23 cellular contexts compared by ENCODE assay signal in genomic region chr16:25192096-25192495, GRCh38. TPM values are rescaled to one million over a fixed set of nuclear protein-coding genes. Genes with fewer than 3 reads are reported as not detected.
DNase-seq lines count a peak whose midpoint lies in the region; TF ChIP-seq lines count a peak whose summit lies in the region.
"Had no signal": no experiment of that assay in that cellular context is flagged by ENCODE, and none has a peak within 500 bp of the region (broad histone marks: within the 10 kb centered on the region; RNA-seq: fewer than 3 reads in every experiment).

No MANE protein-coding gene starts in this region.

- H3K9ac ChIP-seq in adipocyte (ENCODE audit: low read length) = no peak overlapping the region

- no peak for TF ChIP-seq EP300 in stomach (IDR thresholded peaks at IDR 0.05)

- 73 to 83% (median 81%) methylated on average over 6 of the region's 6 CpGs for WGBS in stomach, 5 donors

- H3K27me3 ChIP-seq in BJ (ENCODE audit: control insufficient read depth, insufficient read depth, low read length) (no peaks in the 10 kb centered on the region), adipocyte (replicated peaks; ENCODE audit: control insufficient read depth, insufficient read depth, low read length) (no peaks in the 10 kb centered on the region), stomach (no peaks in the 10 kb centered on the region)
- H3K27me3 ChIP-seq: BE2C, cardiac muscle cell, left lung, neutrophil had no signal

- intact Hi-C loops in stomach (cut with DNase I; ENCODE audit: low total_unique reads) = no loop called here

- POLR2A ChIA-PET in BJ (lab: Charles Lee) = no interaction called here
- POLR2A ChIA-PET in HEK293 (lab: Yijun Ruan, JAX) = no interaction called here

- no peak for TF ChIP-seq POLR2A in stomach (IDR thresholded peaks at IDR 0.05)

- H3K36me3 ChIP-seq in BJ (ENCODE audit: control insufficient read depth, insufficient read depth, low read length) (no peaks in the 10 kb centered on the region), HEK293 (ENCODE audit: control insufficient read depth in 2 of 2, insufficient read depth in 1 of 2, low read length in 2 of 2) (no peaks in the 10 kb centered on the region), adipocyte (ENCODE audit: control insufficient read depth, insufficient read depth, low read length, severe bottlenecking) (no peaks in the 10 kb centered on the region), stomach (no peaks in the 10 kb centered on the region)
- H3K36me3 ChIP-seq: BE2C, cardiac muscle cell, left lung, neutrophil had no signal

- no peak overlapping the region for H3K27ac ChIP-seq in HEK293 (ENCODE audit: extremely low read depth, low read depth, low read length)
- H3K27ac ChIP-seq in stomach = no peak overlapping the region
- H3K27ac ChIP-seq: cardiac muscle cell, left lung, neutrophil had no signal

- CTCF ChIA-PET in BJ (lab: Yijun Ruan, JAX) (interaction anchor here (1.3 kb wide), 1 partner anchor 16 kb away, joined by 3 read pairs; no protein-coding TSS in a partner anchor), HEK293 (lab: Yijun Ruan, JAX) (interaction anchor here (0.6 to 1.2 kb wide), 4 partner anchors 10 to 203 kb away, joined by 3 to 5 read pairs (median 4); no protein-coding TSS in a partner anchor)

- no peak overlapping the region for H3K4me3 ChIP-seq in BJ (ENCODE audit: low read depth, low read length)
- H3K4me3 ChIP-seq in HEK293 (ENCODE audit: low read depth, low read length) = no peak overlapping the region
- no peak overlapping the region for H3K4me3 ChIP-seq in adipocyte (ENCODE audit: low read length)
- no peak overlapping the region for H3K4me3 ChIP-seq in stomach
- H3K4me3 ChIP-seq: cardiac muscle cell, left lung, mucosa of descending colon had no signal

- H3K9me3 ChIP-seq in HEK293 (ENCODE audit: control insufficient read depth, insufficient read depth, low read depth, low read length) (no peaks in the 10 kb centered on the region), adipocyte (ENCODE audit: control insufficient read depth, low read length) (no peaks in the 10 kb centered on the region), stomach (no peaks in the 10 kb centered on the region)
- H3K9me3 ChIP-seq: BE2C, left lung, mucosa of descending colon, neutrophil had no signal

- DNase-seq in BJ (ENCODE audit: low read depth) = peak; percentile 57
- peak; percentile 39 for DNase-seq in adipocyte (ENCODE audit: low read depth)
- peak; percentile 61 for DNase-seq in myocyte (ENCODE audit: low read depth)
- DNase-seq in NCI-H2196 treated with DMSO at 0.1 percent for 48 hours (lab: John Stamatoyannopoulos, UW; ENCODE audit: unreplicated experiment) = no peak
- no peak for DNase-seq in middle frontal gyrus (ENCODE audit: extremely low spot score, low spot score)
- DNase-seq in stomach = no peak
- no peak for DNase-seq in Kasumi-1 (lab: John Stamatoyannopoulos, UW)
- DNase-seq: activated CD4-positive, alpha-beta T cell treated with anti-CD3 and anti-CD28 coated beads for 48 hours; BE2C; erythroblast; KBM-7; left lung; mucosa of descending colon; NCI-H1092; NCI-H2029 treated with DMSO at 0.1 percent for 48 hours; NCI-H69; retina; SHP77; T-cell had no signal

- no peak for TF ChIP-seq CTCF in BJ (IDR thresholded peaks at IDR 0.05; ENCODE audit: insufficient read depth, low read depth, low read length)
- no peak for TF ChIP-seq CTCF in HEK293 (tag by site-specific recombination; IDR thresholded peaks at IDR 0.05)
- no peak for TF ChIP-seq CTCF in stomach (IDR thresholded peaks at IDR 0.05)

- H3K4me1 ChIP-seq in HEK293 (ENCODE audit: control insufficient read depth, insufficient read depth, low read length) (no peaks in the 10 kb centered on the region), adipocyte (ENCODE audit: control insufficient read depth, insufficient read depth, low read length) (no peaks in the 10 kb centered on the region), stomach (no peaks in the 10 kb centered on the region)
- H3K4me1 ChIP-seq: BE2C, left lung had no signal

TF ChIP-seq in HEK293, 187 proteins besides CTCF, POLR2A, EP300 and RAD21:
- TF ChIP-seq ZNF37A (tag by site-specific recombination; IDR thresholded peaks at IDR 0.05) = 0 out of 2 replicates have a peak, but pooled peaks have one; percentile 8
- no peak for TF ChIP-seq ZNF184 (tag by site-specific recombination; IDR thresholded peaks at IDR 0.05)

RNA-seq across cellular contexts. Expression of gene AQP8, which starts 24.7 kb away (rescaled TPM):
- polyA plus RNA-seq in BJ (2011; rRNA removed) (not detected in 2 replicates), stomach (under 1 TPM in 1 of 3 donors, not detected in 2; 0.13 TPM)
- polyA minus RNA-seq in BJ (2011; rRNA and poly(A)+ RNA removed) = not detected in 2 replicates
- total RNA-seq in myocyte (not detected in 2 replicates), stomach (not detected)
- not detected for polyA plus RNA-seq in myocyte (2012)
- total RNA-seq: glomerular endothelial cell, left lung had no signal

Comparison
In these comparisons a context has a peak if more than half of its experiments do, and no peak if none do; other contexts are left out.
1. DNase-seq: peak in BJ (single experiment), adipocyte (single experiment) and myocyte (single experiment); none in NCI-H2196 treated with DMSO at 0.1 percent for 48 hours (single experiment), middle frontal gyrus (single experiment), stomach (single experiment) and Kasumi-1 (0 of 2).